In genomic region chr16:1960665-1961630, GRCh38 we compare ENCODE assay signal across 8 cellular contexts. TPM values are rescaled to one million over a fixed set of nuclear protein-coding genes. Genes with fewer than 3 reads are reported as not detected.
DNase-seq lines count a peak whose midpoint lies in the region; ATAC-seq and TF ChIP-seq lines count a peak whose summit lies in the region.

No MANE protein-coding gene starts in this region.

- H3K4me1 Mint-ChIP-seq in stimulated activated effector memory CD8-positive, alpha-beta T cell treated with anti-CD3 and anti-CD28 coated beads, Interleukin-12 subunit alpha, Interleukin-12 subunit beta, amount 100 ng/mL, for 72 hours: peaks cover 57% of the 10 kb centered on the region

- ATAC-seq in gastroesophageal sphincter: no peak
- ATAC-seq in stimulated activated effector memory CD8-positive, alpha-beta T cell treated with anti-CD3 and anti-CD28 coated beads, Interleukin-12 subunit alpha, Interleukin-12 subunit beta, amount 100 ng/mL, for 72 hours: peak; percentile 0
- ATAC-seq in GM21723 (IDR thresholded peaks at IDR 0.05; ENCODE audit: unreplicated experiment): no peak

- H3K4me3 Mint-ChIP-seq in stimulated activated effector memory CD8-positive, alpha-beta T cell treated with anti-CD3 and anti-CD28 coated beads, Interleukin-12 subunit alpha, Interleukin-12 subunit beta, amount 100 ng/mL, for 72 hours: peak overlapping the region; percentile 82

- no peaks in the 10 kb centered on the region for H3K9me3 Mint-ChIP-seq in stimulated activated effector memory CD8-positive, alpha-beta T cell treated with anti-CD3 and anti-CD28 coated beads, Interleukin-12 subunit alpha, Interleukin-12 subunit beta, amount 100 ng/mL, for 72 hours

- peak overlapping the region in 3 of 4 donors; percentile 12 to 91 (median 86) for H3K27ac ChIP-seq in gastroesophageal sphincter

- peaks cover 0 to 59% (median 25%) of the 10 kb centered on the region in 3 donors for H3K4me1 ChIP-seq in gastroesophageal sphincter

- no peak for TF ChIP-seq EP300 in gastroesophageal sphincter (IDR thresholded peaks at IDR 0.05)

- H3K9me3 ChIP-seq in gastroesophageal sphincter: no peaks in the 10 kb centered on the region

- peaks cover 62% of the 10 kb centered on the region for H3K36me3 Mint-ChIP-seq in stimulated activated effector memory CD8-positive, alpha-beta T cell treated with anti-CD3 and anti-CD28 coated beads, Interleukin-12 subunit alpha, Interleukin-12 subunit beta, amount 100 ng/mL, for 72 hours

- no peak for TF ChIP-seq CTCF in gastroesophageal sphincter (IDR thresholded peaks at IDR 0.05)

- H3K36me3 ChIP-seq in gastroesophageal sphincter: peaks cover 0 to 27% of the 10 kb centered on the region in 2 donors

- 33 to 42% methylated on average over 4 to 5 of the region's 20 CpGs for WGBS in gastroesophageal sphincter (ENCODE audit: low coverage in 1 of 2), 2 donors

- H3K27ac Mint-ChIP-seq in stimulated activated effector memory CD8-positive, alpha-beta T cell treated with anti-CD3 and anti-CD28 coated beads, Interleukin-12 subunit alpha, Interleukin-12 subunit beta, amount 100 ng/mL, for 72 hours: peak overlapping the region; percentile 94

- no peak for TF ChIP-seq POLR2A in gastroesophageal sphincter (IDR thresholded peaks at IDR 0.05)

- H3K4me3 ChIP-seq in gastroesophageal sphincter: peak overlapping the region in 1 of 2 donors; percentile 64

- peak; percentile 29 for DNase-seq in SKM-1 treated with dmso at 0.1 percent for 144 hours (lab: John Stamatoyannopoulos, UW; ENCODE audit: unreplicated experiment)
- no peak for DNase-seq in SKM-1 (lab: John Stamatoyannopoulos, UW; ENCODE audit: unreplicated experiment)
- peak; percentile 52 for DNase-seq in NCI-H446 treated with DMSO at 0.1 percent for 48 hours (lab: John Stamatoyannopoulos, UW)
- peak; percentile 41 for DNase-seq in activated T-cell treated with anti-CD3 and anti-CD28 coated beads, Interleukin-2, amount 50 U/mL, for 1 hour
- DNase-seq in stimulated activated effector memory CD8-positive, alpha-beta T cell treated with anti-CD3 and anti-CD28 coated beads, Interleukin-12 subunit alpha, Interleukin-12 subunit beta, amount 100 ng/mL, for 72 hours (ENCODE audit: low spot score in 2 of 2): peak in 1 of 2 donors; percentile 75
- DNase-seq in NCI-H2196 treated with DMSO at 0.1 percent for 48 hours (lab: John Stamatoyannopoulos, UW; ENCODE audit: unreplicated experiment): no peak

- no peaks in the 10 kb centered on the region for H3K27me3 ChIP-seq in gastroesophageal sphincter

RNA-seq across cellular contexts. Expression of gene NDUFB10, which starts 1.6 kb away (rescaled TPM):
- total RNA-seq in gastroesophageal sphincter: 100 to 1,000 TPM; 214 to 400 (median 243) TPM

RNA-seq across cellular contexts. Expression of gene RPS2, which starts 3.7 kb away (rescaled TPM):
- total RNA-seq in gastroesophageal sphincter: 1,000 to 10,000 TPM in 3 of 4 donors, 100 to 1,000 TPM in 1; 899 to 1,585 (median 1,295) TPM

RNA-seq across cellular contexts. Expression of gene RNF151, which starts 5.7 kb away (rescaled TPM):
- total RNA-seq in gastroesophageal sphincter: not detected

RNA-seq across cellular contexts. Expression of gene RPL3L, which starts 6.5 kb away (rescaled TPM):
- total RNA-seq in gastroesophageal sphincter: not detected

RNA-seq across cellular contexts. Expression of gene TBL3, which starts 10.9 kb away (rescaled TPM):
- total RNA-seq in gastroesophageal sphincter: 10 to 100 TPM; 26.7 to 38.6 (median 33.2) TPM

Comparison
In these comparisons a context has a peak if more than half of its experiments do, and no peak if none do; other contexts are left out.
1. DNase-seq: peak in SKM-1 treated with dmso at 0.1 percent for 144 hours (single experiment), NCI-H446 treated with DMSO at 0.1 percent for 48 hours (single experiment) and activated T-cell treated with anti-CD3 and anti-CD28 coated beads, Interleukin-2, amount 50 U/mL, for 1 hour (single experiment); none in SKM-1 (single experiment) and NCI-H2196 treated with DMSO at 0.1 percent for 48 hours (single experiment).